Comparison of ENCODE assay signal across 1 cellular context in the genomic region with DNA sequence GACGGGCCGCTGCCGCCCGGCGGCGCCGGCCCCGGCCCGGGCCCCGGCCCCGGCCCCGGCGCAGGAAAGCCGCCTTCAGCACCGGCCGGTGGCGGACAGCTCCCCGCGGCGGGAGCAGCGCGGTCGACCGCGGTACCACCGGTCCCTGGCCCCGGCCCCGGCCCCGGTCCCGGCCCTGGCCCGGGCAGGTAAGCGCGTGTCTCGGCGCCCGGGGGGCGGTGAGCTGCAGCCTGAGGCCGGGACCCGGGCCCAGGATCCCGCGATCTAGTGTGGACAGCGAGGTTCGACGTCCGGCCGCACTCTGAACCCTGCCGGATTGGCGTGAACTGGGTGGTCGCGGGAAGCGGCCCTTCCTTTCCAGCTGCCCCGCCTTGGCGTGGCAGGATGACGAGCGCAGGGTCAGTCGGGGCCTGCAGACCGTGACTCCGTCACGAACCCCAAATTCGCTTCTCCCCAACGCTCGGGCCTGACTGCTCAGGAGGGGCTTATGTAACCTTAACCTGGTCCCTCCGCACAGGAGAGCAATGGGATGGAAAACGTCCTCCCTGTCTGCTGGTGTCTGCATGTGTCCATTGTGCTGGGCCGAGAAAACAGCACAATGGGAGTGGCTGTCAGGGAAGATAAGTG.
A peak's percentile ranks its signal among the peaks of the same experiment; 100 is the strongest.
TF ChIP-seq lines count a peak whose summit lies in the region.

No MANE protein-coding gene starts in this region.

TF ChIP-seq in HepG2, 621 proteins besides CTCF, POLR2A, EP300 and RAD21 (continued from another document and continues in another):
- TF ChIP-seq, protein P1, sequence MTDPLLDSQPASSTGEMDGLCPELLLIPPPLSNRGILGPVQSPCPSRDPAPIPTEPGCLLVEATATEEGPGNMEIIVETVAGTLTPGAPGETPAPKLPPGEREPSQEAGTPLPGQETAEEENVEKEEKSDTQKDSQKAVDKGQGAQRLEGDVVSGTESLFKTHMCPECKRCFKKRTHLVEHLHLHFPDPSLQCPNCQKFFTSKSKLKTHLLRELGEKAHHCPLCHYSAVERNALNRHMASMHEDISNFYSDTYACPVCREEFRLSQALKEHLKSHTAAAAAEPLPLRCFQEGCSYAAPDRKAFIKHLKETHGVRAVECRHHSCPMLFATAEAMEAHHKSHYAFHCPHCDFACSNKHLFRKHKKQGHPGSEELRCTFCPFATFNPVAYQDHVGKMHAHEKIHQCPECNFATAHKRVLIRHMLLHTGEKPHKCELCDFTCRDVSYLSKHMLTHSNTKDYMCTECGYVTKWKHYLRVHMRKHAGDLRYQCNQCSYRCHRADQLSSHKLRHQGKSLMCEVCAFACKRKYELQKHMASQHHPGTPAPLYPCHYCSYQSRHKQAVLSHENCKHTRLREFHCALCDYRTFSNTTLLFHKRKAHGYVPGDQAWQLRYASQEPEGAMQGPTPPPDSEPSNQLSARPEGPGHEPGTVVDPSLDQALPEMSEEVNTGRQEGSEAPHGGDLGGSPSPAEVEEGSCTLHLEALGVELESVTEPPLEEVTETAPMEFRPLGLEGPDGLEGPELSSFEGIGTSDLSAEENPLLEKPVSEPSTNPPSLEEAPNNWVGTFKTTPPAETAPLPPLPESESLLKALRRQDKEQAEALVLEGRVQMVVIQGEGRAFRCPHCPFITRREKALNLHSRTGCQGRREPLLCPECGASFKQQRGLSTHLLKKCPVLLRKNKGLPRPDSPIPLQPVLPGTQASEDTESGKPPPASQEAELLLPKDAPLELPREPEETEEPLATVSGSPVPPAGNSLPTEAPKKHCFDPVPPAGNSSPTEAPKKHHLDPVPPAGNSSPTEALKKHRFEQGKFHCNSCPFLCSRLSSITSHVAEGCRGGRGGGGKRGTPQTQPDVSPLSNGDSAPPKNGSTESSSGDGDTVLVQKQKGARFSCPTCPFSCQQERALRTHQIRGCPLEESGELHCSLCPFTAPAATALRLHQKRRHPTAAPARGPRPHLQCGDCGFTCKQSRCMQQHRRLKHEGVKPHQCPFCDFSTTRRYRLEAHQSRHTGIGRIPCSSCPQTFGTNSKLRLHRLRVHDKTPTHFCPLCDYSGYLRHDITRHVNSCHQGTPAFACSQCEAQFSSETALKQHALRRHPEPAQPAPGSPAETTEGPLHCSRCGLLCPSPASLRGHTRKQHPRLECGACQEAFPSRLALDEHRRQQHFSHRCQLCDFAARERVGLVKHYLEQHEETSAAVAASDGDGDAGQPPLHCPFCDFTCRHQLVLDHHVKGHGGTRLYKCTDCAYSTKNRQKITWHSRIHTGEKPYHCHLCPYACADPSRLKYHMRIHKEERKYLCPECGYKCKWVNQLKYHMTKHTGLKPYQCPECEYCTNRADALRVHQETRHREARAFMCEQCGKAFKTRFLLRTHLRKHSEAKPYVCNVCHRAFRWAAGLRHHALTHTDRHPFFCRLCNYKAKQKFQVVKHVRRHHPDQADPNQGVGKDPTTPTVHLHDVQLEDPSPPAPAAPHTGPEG (CRISPR knock-in tag; IDR thresholded peaks at IDR 0.05) = peak; percentile 82
- no peak for TF ChIP-seq LCORL (IDR thresholded peaks at IDR 0.05)
- TF ChIP-seq LCORL (CRISPR knock-in tag; IDR thresholded peaks at IDR 0.05) = no peak
- TF ChIP-seq RBAK (CRISPR knock-in tag; IDR thresholded peaks at IDR 0.05) = no peak
- no peak for TF ChIP-seq SNAPC4 (CRISPR knock-in tag; IDR thresholded peaks at IDR 0.05)
- TF ChIP-seq CHD2 (IDR thresholded peaks at IDR 0.05; ENCODE audit: low read depth, low read length) = no peak
- no peak for TF ChIP-seq GPN1 (CRISPR knock-in tag; IDR thresholded peaks at IDR 0.05; ENCODE audit: borderline replicate concordance)
- TF ChIP-seq RBM22 (optimal IDR thresholded peaks at IDR 0.05; ENCODE audit: low read length) = no peak
- peak; percentile 79; the same call in 1 of the 2 replicates for TF ChIP-seq CHCHD3 (CRISPR knock-in tag; IDR thresholded peaks at IDR 0.05)
- no peak for TF ChIP-seq ZNF567 (CRISPR knock-in tag; IDR thresholded peaks at IDR 0.05; ENCODE audit: borderline replicate concordance)
- no peak for TF ChIP-seq SOX5 (CRISPR knock-in tag; IDR thresholded peaks at IDR 0.05; ENCODE audit: borderline replicate concordance)
- no peak; the same call in 1 of the 2 replicates for TF ChIP-seq ZSCAN9 (CRISPR knock-in tag; IDR thresholded peaks at IDR 0.05; ENCODE audit: borderline replicate concordance)
- no peak for TF ChIP-seq MBD4 (IDR thresholded peaks at IDR 0.05; ENCODE audit: borderline replicate concordance, low read length)
- TF ChIP-seq HMGXB3 (CRISPR knock-in tag; IDR thresholded peaks at IDR 0.05; ENCODE audit: borderline replicate concordance) = no peak
- TF ChIP-seq, protein P2, sequence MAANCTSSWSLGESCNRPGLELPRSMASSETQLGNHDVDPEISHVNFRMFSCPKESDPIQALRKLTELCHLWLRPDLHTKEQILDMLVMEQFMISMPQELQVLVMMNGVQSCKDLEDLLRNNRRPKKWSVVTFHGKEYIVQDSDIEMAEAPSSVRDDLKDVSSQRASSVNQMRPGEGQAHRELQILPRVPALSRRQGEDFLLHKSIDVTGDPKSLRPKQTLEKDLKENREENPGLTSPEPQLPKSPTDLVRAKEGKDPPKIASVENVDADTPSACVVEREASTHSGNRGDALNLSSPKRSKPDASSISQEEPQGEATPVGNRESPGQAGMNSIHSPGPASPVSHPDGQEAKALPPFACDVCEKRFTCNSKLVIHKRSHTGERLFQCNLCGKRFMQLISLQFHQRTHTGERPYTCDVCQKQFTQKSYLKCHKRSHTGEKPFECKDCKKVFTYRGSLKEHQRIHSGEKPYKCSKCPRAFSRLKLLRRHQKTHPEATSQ (CRISPR knock-in tag; IDR thresholded peaks at IDR 0.05; ENCODE audit: borderline replicate concordance) = no peak
- TF ChIP-seq PBX3 (CRISPR knock-in tag; IDR thresholded peaks at IDR 0.05; ENCODE audit: borderline replicate concordance) = no peak
- no peak for TF ChIP-seq STAG1 (CRISPR knock-in tag; IDR thresholded peaks at IDR 0.05)
- TF ChIP-seq ATF6 (CRISPR knock-in tag; conservative IDR thresholded peaks at IDR 0.05) = no peak
- TF ChIP-seq ZFP37 (CRISPR knock-in tag; IDR thresholded peaks at IDR 0.05; ENCODE audit: borderline replicate concordance) = 0 out of 2 replicates have a peak, but pooled peaks have one; percentile 32
- TF ChIP-seq ZNF792 (CRISPR knock-in tag; IDR thresholded peaks at IDR 0.05) = no peak
- TF ChIP-seq ZSCAN31 (CRISPR knock-in tag; IDR thresholded peaks at IDR 0.05; ENCODE audit: low read depth) = no peak
- TF ChIP-seq ZNF558 (CRISPR knock-in tag; IDR thresholded peaks at IDR 0.05; ENCODE audit: borderline replicate concordance) = peak; percentile 79; the same call in 1 of the 2 replicates
- 0 out of 2 replicates have a peak, but pooled peaks have one; percentile 50 for TF ChIP-seq ZNF33B (CRISPR knock-in tag; IDR thresholded peaks at IDR 0.05)
- TF ChIP-seq KLF9 (CRISPR knock-in tag; IDR thresholded peaks at IDR 0.05; ENCODE audit: low read depth) = no peak
- no peak; the same call in 1 of the 2 replicates for TF ChIP-seq BRCA1 (CRISPR knock-in tag; IDR thresholded peaks at IDR 0.05)
- TF ChIP-seq ZFP36 (IDR thresholded peaks at IDR 0.05; ENCODE audit: borderline replicate concordance, low read depth, low read length, partially characterized antibody) = no peak
- TF ChIP-seq THAP11 (CRISPR knock-in tag; IDR thresholded peaks at IDR 0.05) = no peak
- TF ChIP-seq CENPT (CRISPR knock-in tag; IDR thresholded peaks at IDR 0.05; ENCODE audit: low read depth) = no peak
- no peak for TF ChIP-seq KDM5A (IDR thresholded peaks at IDR 0.05; ENCODE audit: borderline replicate concordance, low read length)
- TF ChIP-seq, protein P3, sequence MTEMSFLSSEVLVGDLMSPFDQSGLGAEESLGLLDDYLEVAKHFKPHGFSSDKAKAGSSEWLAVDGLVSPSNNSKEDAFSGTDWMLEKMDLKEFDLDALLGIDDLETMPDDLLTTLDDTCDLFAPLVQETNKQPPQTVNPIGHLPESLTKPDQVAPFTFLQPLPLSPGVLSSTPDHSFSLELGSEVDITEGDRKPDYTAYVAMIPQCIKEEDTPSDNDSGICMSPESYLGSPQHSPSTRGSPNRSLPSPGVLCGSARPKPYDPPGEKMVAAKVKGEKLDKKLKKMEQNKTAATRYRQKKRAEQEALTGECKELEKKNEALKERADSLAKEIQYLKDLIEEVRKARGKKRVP (CRISPR knock-in tag; IDR thresholded peaks at IDR 0.05) = no peak; a peak in 1 of 4 replicates
- no peak for TF ChIP-seq ZNF343 (CRISPR knock-in tag; IDR thresholded peaks at IDR 0.05)
